ENCODE assay signal across 8 cellular contexts in genomic region chr15:67615131-67615534, GRCh38.
A peak's percentile ranks its signal among the peaks of the same experiment; 100 is the strongest.
DNase-seq lines count a peak whose midpoint lies in the region; ATAC-seq and TF ChIP-seq lines count a peak whose summit lies in the region.
"Not testable (repeated sequence)": the region's sequence is repeated elsewhere in the genome, so short reads cannot be mapped to it uniquely, and the experiment has no call there.

No MANE protein-coding gene starts in this region.

- TF ChIP-seq CTCF in endothelial cell (IDR thresholded peaks at IDR 0.05; ENCODE audit: unreplicated experiment); right lobe of liver (IDR thresholded peaks at IDR 0.05): not testable (repeated sequence)

- H3K27me3 ChIP-seq in SJCRH30; right lobe of liver; trophoblast cell (ENCODE audit: insufficient read depth, low read length): not testable (repeated sequence)

- not testable (repeated sequence) for H4K12ac ChIP-seq in trophoblast cell (ENCODE audit: low read depth, low read length)

- not testable (repeated sequence) for H3K18ac ChIP-seq in trophoblast cell (ENCODE audit: low read length)

- not testable (repeated sequence) for H3K27me3 Mint-ChIP-seq in endothelial cell (ENCODE audit: unreplicated experiment)

- H3K14ac ChIP-seq in trophoblast cell (ENCODE audit: low read length), result not testable (repeated sequence)

- H3K9me3 Mint-ChIP-seq in endothelial cell (ENCODE audit: unreplicated experiment), result not testable (repeated sequence)

- H3K36me3 ChIP-seq in SJCRH30; right lobe of liver; trophoblast cell (ENCODE audit: control insufficient read depth in 1 of 2, insufficient read depth in 2 of 2, low read length in 2 of 2): not testable (repeated sequence)

- DNase-seq in DMS53 (lab: John Stamatoyannopoulos, UW) (peak; percentile 33), LHCN-M2 (ENCODE audit: low read depth) (peak; percentile 72), NCI-H2029 treated with DMSO at 0.1 percent for 48 hours (lab: John Stamatoyannopoulos, UW) (peak; percentile 7), NCI-H510A treated with DMSO at 0.1 percent for 48 hours (lab: John Stamatoyannopoulos, UW) (peak; percentile 1), SJCRH30 (peak; percentile 59 to 78), right lobe of liver (peak in 2 of 3 donors; percentile 37 to 54), trophoblast cell (peak; percentile 31 to 68)
- DNase-seq in endothelial cell (ENCODE audit: low spot score), result not testable (repeated sequence)

- not testable (repeated sequence) for H2AFZ ChIP-seq in trophoblast cell (ENCODE audit: insufficient read depth, low read length, poor library complexity)

- not testable (repeated sequence) for H3K23ac ChIP-seq in trophoblast cell (ENCODE audit: low read length)

- H3K9ac ChIP-seq in trophoblast cell (ENCODE audit: low read length), result not testable (repeated sequence)

- H3K4me1 Mint-ChIP-seq in endothelial cell (ENCODE audit: unreplicated experiment), result peaks cover 11% of the 10 kb centered on the region

- not testable (repeated sequence) for H2BK12ac ChIP-seq in trophoblast cell (ENCODE audit: low read length)

- H4K8ac ChIP-seq in trophoblast cell (ENCODE audit: low read depth, low read length), result not testable (repeated sequence)

- peaks cover 51% of the 10 kb centered on the region for H3K4me1 ChIP-seq in SJCRH30
- H3K4me1 ChIP-seq in right lobe of liver, result peaks cover 0 to 52% (median 18%) of the 10 kb centered on the region in 4 donors
- not testable (repeated sequence) for H3K4me1 ChIP-seq in trophoblast cell (ENCODE audit: control insufficient read depth in 1 of 2, insufficient read depth in 2 of 2, low read length in 2 of 2)

- H3K9me3 ChIP-seq in SJCRH30 (replicated peaks); right lobe of liver; trophoblast cell (ENCODE audit: insufficient read depth, low read depth, low read length): not testable (repeated sequence)

- not testable (repeated sequence) for H3K4ac ChIP-seq in trophoblast cell (ENCODE audit: low read depth, low read length)

- not testable (repeated sequence) for H2BK120ac ChIP-seq in trophoblast cell (ENCODE audit: insufficient read depth, low read length, poor library complexity)

- H3K4me2 ChIP-seq in trophoblast cell (ENCODE audit: low read length), result not testable (repeated sequence)

- not testable (repeated sequence) for H2BK5ac ChIP-seq in trophoblast cell (ENCODE audit: low read depth, low read length, poor library complexity)

- H3K27ac Mint-ChIP-seq in endothelial cell (ENCODE audit: unreplicated experiment), result peak overlapping the region; percentile 14

- 37% methylated on average over 6 of the region's 6 CpGs for WGBS in right lobe of liver (ENCODE audit: insufficient coverage, low coverage, low lambda C conversion rate, missing lambda C conversion rate)
- no CpG with 5 or more reads among the region's 6 CpGs for WGBS in trophoblast cell (ENCODE audit: extremely low coverage, insufficient coverage, insufficient read length)

- H2AK5ac ChIP-seq in trophoblast cell (ENCODE audit: low read length), result not testable (repeated sequence)

- not testable (repeated sequence) for H3K79me1 ChIP-seq in trophoblast cell (ENCODE audit: low read length)

- peak; percentile 77 to 85 (median 84) for ATAC-seq in right lobe of liver

- not testable (repeated sequence) for H3K79me2 ChIP-seq in trophoblast cell (ENCODE audit: control insufficient read depth, insufficient read depth, low read length, poor library complexity)

- H3K27ac ChIP-seq in SJCRH30, result peak overlapping the region; percentile 20
- H3K27ac ChIP-seq in right lobe of liver; trophoblast cell (ENCODE audit: low read depth, low read length): not testable (repeated sequence)

- H3K4me3 Mint-ChIP-seq in endothelial cell (ENCODE audit: unreplicated experiment), result not testable (repeated sequence)

- not testable (repeated sequence) for H3K4me3 ChIP-seq in SJCRH30; right lobe of liver; trophoblast cell (ENCODE audit: low read depth, low read length)

- intact Hi-C loops in right lobe of liver (cut with DNase I), result not testable (repeated sequence)

- not testable (repeated sequence) for H3K36me3 Mint-ChIP-seq in endothelial cell (ENCODE audit: low read depth, unreplicated experiment)

- not testable (repeated sequence) for TF ChIP-seq POLR2A in right lobe of liver (IDR thresholded peaks at IDR 0.05)

- not testable (repeated sequence) for H4K91ac ChIP-seq in trophoblast cell (ENCODE audit: low read depth, low read length)
